11 cellular contexts compared by ENCODE assay signal in genomic region chr18:23230688-23231087, GRCh38.
A peak's percentile ranks its signal among the peaks of the same experiment; 100 is the strongest.
DNase-seq lines count a peak whose midpoint lies in the region; ATAC-seq and TF ChIP-seq lines count a peak whose summit lies in the region.
"Had no signal": no experiment of that assay in that cellular context is flagged by ENCODE, and none has a peak within 500 bp of the region (broad histone marks: within the 10 kb centered on the region; RNA-seq: fewer than 3 reads in every experiment).

No MANE protein-coding gene starts in this region.

- no peak overlapping the region for H3K4me3 Mint-ChIP-seq in T-helper 17 cell
- H3K4me3 Mint-ChIP-seq: nephron had no signal

- peaks cover 13% of the 10 kb centered on the region for H3K4me1 Mint-ChIP-seq in T-helper 17 cell

- H3K4me3 ChIP-seq in gastroesophageal sphincter (no peak overlapping the region), spleen (no peak overlapping the region)

- no peak for TF ChIP-seq EP300 in gastroesophageal sphincter (IDR thresholded peaks at IDR 0.05)

- intact Hi-C loops in spleen (cut with DNase I; ENCODE audit: low total_unique reads), result no loop called here

- no peaks in the 10 kb centered on the region for H3K36me3 Mint-ChIP-seq in T-helper 17 cell (ENCODE audit: low read depth)

- in situ Hi-C loops in KBM-7 (cut with MboI; ENCODE audit: low pct_unique_long_range_greater_than_20kb, low sequenced_read_pairs), result no loop called here

- no peak for TF ChIP-seq CTCF in gastroesophageal sphincter (IDR thresholded peaks at IDR 0.05)
- no peak for TF ChIP-seq CTCF in spleen (IDR thresholded peaks at IDR 0.05 in 8 of 11, conservative IDR thresholded peaks at IDR 0.05 in 3 of 11)

- peak; percentile 28 for TF ChIP-seq POLR2A in GM18526 (IDR thresholded peaks at IDR 0.05; ENCODE audit: extremely low read depth, insufficient read length)
- TF ChIP-seq POLR2A in gastroesophageal sphincter (IDR thresholded peaks at IDR 0.05), result no peak
- no peak for TF ChIP-seq POLR2A in spleen (IDR thresholded peaks at IDR 0.05)

- H3K27me3 ChIP-seq in gastroesophageal sphincter (no peaks in the 10 kb centered on the region), spleen (replicated peaks in 1 of 7) (no peaks in the 10 kb centered on the region)

- H3K4me1 ChIP-seq in gastroesophageal sphincter, result peaks cover 0 to 62% (median 29%) of the 10 kb centered on the region in 3 donors
- peaks cover 8 to 69% (median 53%) of the 10 kb centered on the region in 6 donors for H3K4me1 ChIP-seq in spleen

- no peaks in the 10 kb centered on the region for H3K27me3 Mint-ChIP-seq in T-helper 17 cell

- H3K9me3 ChIP-seq in T-helper 17 cell (ENCODE audit: control insufficient read depth, low read length, poor library complexity, severe bottlenecking), result no peaks in the 10 kb centered on the region
- H3K9me3 ChIP-seq in gastroesophageal sphincter, result no peaks in the 10 kb centered on the region
- no peaks in the 10 kb centered on the region for H3K9me3 ChIP-seq in spleen

- ATAC-seq in T-helper 17 cell, result no peak
- ATAC-seq in gastroesophageal sphincter, result peak; percentile 3

- H3K27ac ChIP-seq in gastroesophageal sphincter (peak overlapping the region in 3 of 4 donors; percentile 60 to 78 (median 73)), spleen (peak overlapping the region in 6 of 8 donors; percentile 58 to 84 (median 66))
- H3K27ac ChIP-seq: VCaP had no signal

- peaks cover 0 to 6% of the 10 kb centered on the region in 2 donors for H3K36me3 ChIP-seq in gastroesophageal sphincter
- no peaks in the 10 kb centered on the region for H3K36me3 ChIP-seq in spleen

- 72 to 100% methylated on average over 2 to 4 of the region's 4 CpGs for WGBS in gastroesophageal sphincter (ENCODE audit: low coverage in 1 of 2), 2 donors
- WGBS in spleen, 5 donors, result 91 to 97% (median 94%) methylated on average over 4 of the region's 4 CpGs

- DNase-seq in T-helper 17 cell, result no peak
- DNase-seq in spleen, result no peak
- DNase-seq in KBM-7, result no peak
- no peak for DNase-seq in NCI-H2171 treated with DMSO at 0.1 percent for 48 hours (lab: John Stamatoyannopoulos, UW)
- DNase-seq in NCI-H2081 (lab: John Stamatoyannopoulos, UW), result no peak
- DNase-seq in activated CD8-positive, alpha-beta memory T cell treated with anti-CD3 and anti-CD28 coated beads, Interleukin-2, amount 50 U/mL, for 48 hours, result no peak
- DNase-seq: NCI-H748 treated with DMSO at 0.1 percent for 48 hours had no signal

- H3K27ac Mint-ChIP-seq in T-helper 17 cell, result peak overlapping the region; percentile 95
